In genomic region chr11:71233896-71234852, GRCh38 we compare ENCODE assay signal across 1 cellular context. TPM values are rescaled to one million over a fixed set of nuclear protein-coding genes. Genes with fewer than 3 reads are reported as not detected.
"Had no signal": no experiment of that assay in that cellular context is flagged by ENCODE, and none has a peak within 500 bp of the region (broad histone marks: within the 10 kb centered on the region; RNA-seq: fewer than 3 reads in every experiment).

No MANE protein-coding gene starts in this region.

RNA-seq across cellular contexts. Expression of gene SHANK2, which starts 18.2 kb away (rescaled TPM):
- polyA plus RNA-seq: immature natural killer cell had no signal
